1 cellular context compared by ENCODE assay signal in the genomic region with DNA sequence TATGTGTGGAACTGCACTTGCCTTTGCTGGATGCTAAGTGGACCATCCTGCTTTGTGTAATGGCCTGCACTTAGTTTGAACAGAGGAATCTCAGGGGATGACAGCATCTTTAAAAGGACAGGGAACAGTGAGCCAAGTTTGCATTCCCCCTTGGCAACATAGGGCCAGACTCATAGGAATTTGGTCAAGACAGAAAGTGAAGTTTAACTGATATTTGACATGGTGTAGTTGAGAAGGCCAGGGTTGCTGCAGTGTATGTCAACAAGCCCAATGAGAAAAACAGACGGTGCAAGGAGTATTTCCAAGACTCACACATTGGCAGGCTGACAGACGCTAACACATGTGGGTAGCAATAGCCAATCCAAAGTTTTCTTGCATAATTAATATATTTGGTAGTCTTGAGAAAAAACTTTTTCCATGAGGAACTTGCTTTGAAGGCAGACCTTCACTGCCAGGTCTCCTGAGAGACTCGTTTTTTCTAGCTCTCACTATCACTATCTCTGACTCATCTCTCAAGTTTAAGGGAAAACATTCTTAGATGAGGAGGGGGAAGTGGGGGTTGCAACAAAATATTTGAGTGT.
TF ChIP-seq lines count a peak whose summit lies in the region.

No MANE protein-coding gene starts in this region.

TF ChIP-seq in SK-N-SH, 30 proteins besides CTCF, POLR2A, EP300 and RAD21 (continued from another document):
- TF ChIP-seq, protein P1, sequence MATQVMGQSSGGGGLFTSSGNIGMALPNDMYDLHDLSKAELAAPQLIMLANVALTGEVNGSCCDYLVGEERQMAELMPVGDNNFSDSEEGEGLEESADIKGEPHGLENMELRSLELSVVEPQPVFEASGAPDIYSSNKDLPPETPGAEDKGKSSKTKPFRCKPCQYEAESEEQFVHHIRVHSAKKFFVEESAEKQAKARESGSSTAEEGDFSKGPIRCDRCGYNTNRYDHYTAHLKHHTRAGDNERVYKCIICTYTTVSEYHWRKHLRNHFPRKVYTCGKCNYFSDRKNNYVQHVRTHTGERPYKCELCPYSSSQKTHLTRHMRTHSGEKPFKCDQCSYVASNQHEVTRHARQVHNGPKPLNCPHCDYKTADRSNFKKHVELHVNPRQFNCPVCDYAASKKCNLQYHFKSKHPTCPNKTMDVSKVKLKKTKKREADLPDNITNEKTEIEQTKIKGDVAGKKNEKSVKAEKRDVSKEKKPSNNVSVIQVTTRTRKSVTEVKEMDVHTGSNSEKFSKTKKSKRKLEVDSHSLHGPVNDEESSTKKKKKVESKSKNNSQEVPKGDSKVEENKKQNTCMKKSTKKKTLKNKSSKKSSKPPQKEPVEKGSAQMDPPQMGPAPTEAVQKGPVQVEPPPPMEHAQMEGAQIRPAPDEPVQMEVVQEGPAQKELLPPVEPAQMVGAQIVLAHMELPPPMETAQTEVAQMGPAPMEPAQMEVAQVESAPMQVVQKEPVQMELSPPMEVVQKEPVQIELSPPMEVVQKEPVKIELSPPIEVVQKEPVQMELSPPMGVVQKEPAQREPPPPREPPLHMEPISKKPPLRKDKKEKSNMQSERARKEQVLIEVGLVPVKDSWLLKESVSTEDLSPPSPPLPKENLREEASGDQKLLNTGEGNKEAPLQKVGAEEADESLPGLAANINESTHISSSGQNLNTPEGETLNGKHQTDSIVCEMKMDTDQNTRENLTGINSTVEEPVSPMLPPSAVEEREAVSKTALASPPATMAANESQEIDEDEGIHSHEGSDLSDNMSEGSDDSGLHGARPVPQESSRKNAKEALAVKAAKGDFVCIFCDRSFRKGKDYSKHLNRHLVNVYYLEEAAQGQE (IDR thresholded peaks at IDR 0.05; ENCODE audit: low read depth, low read length) = no peak
- TF ChIP-seq RXRA (IDR thresholded peaks at IDR 0.05; ENCODE audit: borderline replicate concordance, low read depth) = no peak
- TF ChIP-seq GABPA (IDR thresholded peaks at IDR 0.05; ENCODE audit: low read depth) = no peak
- TF ChIP-seq FOXJ3 (CRISPR knock-in tag; IDR thresholded peaks at IDR 0.05) = no peak
TF ChIP-seq in SK-N-SH: peak in this region for 0.
